In genomic region chr2:84556190-84556589, GRCh38 we compare ENCODE assay signal across 18 cellular contexts. TPM values are rescaled to one million over a fixed set of nuclear protein-coding genes. Genes with fewer than 3 reads are reported as not detected.
DNase-seq lines count a peak whose midpoint lies in the region; ATAC-seq, FAIRE-seq and TF ChIP-seq lines count a peak whose summit lies in the region.
"Had no signal": no experiment of that assay in that cellular context is flagged by ENCODE, and none has a peak within 500 bp of the region (broad histone marks: within the 10 kb centered on the region; RNA-seq: fewer than 3 reads in every experiment).

No MANE protein-coding gene starts in this region.

- H3K27ac Mint-ChIP-seq in activated CD4-positive, alpha-beta T cell treated with anti-CD3 and anti-CD28 coated beads for 36 hours, result no peak overlapping the region
- H3K27ac Mint-ChIP-seq in activated CD4-positive, alpha-beta T cell treated with anti-CD3 and anti-CD28 coated beads, Interleukin-2, amount 10 ng/mL, durations not matched to agents 24 days and 14 days, result no peak overlapping the region
- H3K27ac Mint-ChIP-seq: CD4-positive, CD25-positive, alpha-beta regulatory T cell; memory B cell had no signal

- peaks cover 4% of the 10 kb centered on the region for H3K36me3 Mint-ChIP-seq in activated CD4-positive, alpha-beta T cell treated with anti-CD3 and anti-CD28 coated beads for 36 hours (ENCODE audit: low read depth)
- H3K36me3 Mint-ChIP-seq in activated CD4-positive, alpha-beta T cell treated with anti-CD3 and anti-CD28 coated beads, Interleukin-2, amount 10 ng/mL, durations not matched to agents 24 days and 14 days (ENCODE audit: low read depth), result no peaks in the 10 kb centered on the region

- H4K20me1 ChIP-seq in GM12878 (ENCODE audit: control insufficient read depth, insufficient read depth), result no peaks in the 10 kb centered on the region

- H3K27ac ChIP-seq in GM12878 (ENCODE audit: control insufficient read depth, insufficient read depth), result no peak overlapping the region
- no peak overlapping the region for H3K27ac ChIP-seq in neuronal stem cell (replicated peaks; ENCODE audit: low read length)
- H3K27ac ChIP-seq: epithelial cell of prostate, right atrium auricular region had no signal

- TF ChIP-seq POLR2A in GM12878 (IDR thresholded peaks at IDR 0.05; ENCODE audit: low read depth, low read length), result no peak

- H3K27me3 Mint-ChIP-seq in activated CD4-positive, alpha-beta T cell treated with anti-CD3 and anti-CD28 coated beads for 36 hours, result peaks cover 3% of the 10 kb centered on the region
- peaks cover 3% of the 10 kb centered on the region for H3K27me3 Mint-ChIP-seq in activated CD4-positive, alpha-beta T cell treated with anti-CD3 and anti-CD28 coated beads, Interleukin-2, amount 10 ng/mL, durations not matched to agents 24 days and 14 days

- no peak overlapping the region for H2BK12ac ChIP-seq in neuronal stem cell (ENCODE audit: low read length)

- H2BK5ac ChIP-seq in neuronal stem cell (ENCODE audit: low read length), result no peak overlapping the region

- H3K4me3 ChIP-seq in GM12878 (no peak overlapping the region), neuronal stem cell (ENCODE audit: low read length in 2 of 2) (no peak overlapping the region)
- H3K4me3 ChIP-seq: right atrium auricular region had no signal

- H3K9me3 ChIP-seq in GM12878 (replicated peaks; ENCODE audit: control insufficient read depth, insufficient read depth, low read length), result no peaks in the 10 kb centered on the region
- H3K9me3 ChIP-seq in neuronal stem cell (replicated peaks in 1 of 2; ENCODE audit: control insufficient read depth in 2 of 2, insufficient read depth in 1 of 2, low read depth in 1 of 2, low read length in 2 of 2), result no peaks in the 10 kb centered on the region

- H3K14ac ChIP-seq in neuronal stem cell (ENCODE audit: low read length), result no peak overlapping the region

- 3% methylated on average over 3 of the region's 3 CpGs for WGBS in GM12878 (ENCODE audit: insufficient coverage, insufficient replicate concordance, low lambda C conversion rate, missing lambda C conversion rate)
- no CpG with 5 or more reads among the region's 3 CpGs for WGBS in neuronal stem cell (ENCODE audit: extremely low coverage in 2 of 2, insufficient read length in 2 of 2, insufficient replicate concordance in 1 of 2), 2 donors

- H3K4ac ChIP-seq in neuronal stem cell (ENCODE audit: low read length), result no peak overlapping the region

- no peak for FAIRE-seq in GM12878 (lab: Jason Lieb, UNC)
- FAIRE-seq: colon, islet of Langerhans had no signal

- TF ChIP-seq EP300 in GM12878 (IDR thresholded peaks at IDR 0.05; ENCODE audit: borderline replicate concordance in 1 of 2, control insufficient read depth in 1 of 2, low read depth in 2 of 2, low read length in 2 of 2), result no peak

- no peak overlapping the region for H2BK120ac ChIP-seq in neuronal stem cell (ENCODE audit: low read depth, low read length)

- H3K9ac ChIP-seq in GM12878 (ENCODE audit: control insufficient read depth, insufficient read depth, low read length), result no peak overlapping the region
- no peak overlapping the region for H3K9ac ChIP-seq in neuronal stem cell (ENCODE audit: low read depth, low read length, poor library complexity)
- H3K9ac ChIP-seq: SK-N-SH had no signal

- SMC1A ChIA-PET in GM12878 (lab: Charles Lee; ENCODE audit: uncharacterized antibody, unreplicated experiment), result no interaction called here

- no peak overlapping the region for H3K18ac ChIP-seq in neuronal stem cell (ENCODE audit: low read length)

- POLR2A ChIA-PET in activated CD4-positive, alpha-beta T cell treated with anti-CD3 and anti-CD28 coated beads for 36 hours (lab: Charles Lee), result no interaction called here
- POLR2A ChIA-PET in GM12878 (lab: Charles Lee), result no interaction called here

- CTCF ChIA-PET in activated CD4-positive, alpha-beta T cell treated with anti-CD3 and anti-CD28 coated beads for 36 hours (lab: Charles Lee), result no interaction called here
- CTCF ChIA-PET in GM12878 (lab: Yijun Ruan, JAX), result no interaction called here

- no peak for TF ChIP-seq RAD21 in GM12878 (IDR thresholded peaks at IDR 0.05; ENCODE audit: insufficient read depth, low read depth, low read length)

- H3K79me1 ChIP-seq in neuronal stem cell (ENCODE audit: low read depth, low read length), result no peaks in the 10 kb centered on the region

- TF ChIP-seq CTCF in GM12878 (IDR thresholded peaks at IDR 0.05 in 2 of 3, conservative IDR thresholded peaks at IDR 0.05 in 1 of 3; ENCODE audit: control insufficient read depth in 2 of 3, extremely low read depth in 1 of 3, insufficient read depth in 1 of 3, low read depth in 3 of 3, low read length in 3 of 3), result no peak

- H3K4me3 Mint-ChIP-seq in activated CD4-positive, alpha-beta T cell treated with anti-CD3 and anti-CD28 coated beads for 36 hours, result no peak overlapping the region
- H3K4me3 Mint-ChIP-seq in activated CD4-positive, alpha-beta T cell treated with anti-CD3 and anti-CD28 coated beads, Interleukin-2, amount 10 ng/mL, durations not matched to agents 24 days and 14 days, result no peak overlapping the region
- H3K4me3 Mint-ChIP-seq: CD4-positive, CD25-positive, alpha-beta regulatory T cell; memory B cell had no signal

- intact Hi-C loops in activated CD4-positive, alpha-beta T cell treated with anti-CD3 and anti-CD28 coated beads for 36 hours (cut with DNase I, micrococcal nuclease), result no loop called here
- intact Hi-C loops in activated CD4-positive, alpha-beta T cell treated with anti-CD3 and anti-CD28 coated beads, Interleukin-2, amount 10 ng/mL, durations not matched to agents 24 days and 14 days (cut with micrococcal nuclease), result no loop called here
- intact Hi-C loops in GM12878 (cut with micrococcal nuclease; ENCODE audit: unreplicated experiment), result no loop called here

- H3K9me3 Mint-ChIP-seq in activated CD4-positive, alpha-beta T cell treated with anti-CD3 and anti-CD28 coated beads for 36 hours (ENCODE audit: low read depth), result peaks cover 14% of the 10 kb centered on the region
- H3K9me3 Mint-ChIP-seq in activated CD4-positive, alpha-beta T cell treated with anti-CD3 and anti-CD28 coated beads, Interleukin-2, amount 10 ng/mL, durations not matched to agents 24 days and 14 days, result no peaks in the 10 kb centered on the region

- H3K79me2 ChIP-seq in GM12878 (ENCODE audit: control insufficient read depth, insufficient read depth, low read length), result no peaks in the 10 kb centered on the region

- H3K23ac ChIP-seq in neuronal stem cell (ENCODE audit: low read depth, low read length, poor library complexity), result no peak overlapping the region

- no TSS peak for BruUV-seq in GM12878 (replicated peaks; lab: Mats Ljungman, UMichigan)

- H2AFZ ChIP-seq in GM12878 (ENCODE audit: control insufficient read depth, low read depth, low read length), result no peak overlapping the region
- no peak overlapping the region for H2AFZ ChIP-seq in neuronal stem cell (ENCODE audit: low read length)

- H3K4me1 Mint-ChIP-seq in activated CD4-positive, alpha-beta T cell treated with anti-CD3 and anti-CD28 coated beads for 36 hours, result no peaks in the 10 kb centered on the region
- H3K4me1 Mint-ChIP-seq in activated CD4-positive, alpha-beta T cell treated with anti-CD3 and anti-CD28 coated beads, Interleukin-2, amount 10 ng/mL, durations not matched to agents 24 days and 14 days, result no peaks in the 10 kb centered on the region
- H3K4me1 Mint-ChIP-seq: memory B cell had no signal

- H2BK15ac ChIP-seq in neuronal stem cell (ENCODE audit: low read length), result no peak overlapping the region

- in situ Hi-C loops in GM12878 (cut with MboI), result no loop called here

- no peak overlapping the region for H4K91ac ChIP-seq in neuronal stem cell (ENCODE audit: low read depth, low read length, poor library complexity)

- H3K4me2 ChIP-seq in GM12878 (ENCODE audit: control insufficient read depth, insufficient read depth) (no peak overlapping the region), neuronal stem cell (ENCODE audit: insufficient read depth, low read length, poor library complexity, severe bottlenecking) (no peak overlapping the region)
- H3K4me2 ChIP-seq: SK-N-SH had no signal

- H3K36me3 ChIP-seq in GM12878 (ENCODE audit: control insufficient read depth in 2 of 2, insufficient read depth in 2 of 2, low read length in 1 of 2), result no peaks in the 10 kb centered on the region
- no peaks in the 10 kb centered on the region for H3K36me3 ChIP-seq in neuronal stem cell (replicated peaks in 1 of 2; ENCODE audit: control insufficient read depth in 2 of 2, insufficient read depth in 2 of 2, low read length in 2 of 2)
- H3K36me3 ChIP-seq: right atrium auricular region had no signal

- H2AK5ac ChIP-seq in neuronal stem cell (ENCODE audit: low read depth, low read length), result no peak overlapping the region

- peak; percentile 36 for ATAC-seq in activated CD4-positive, alpha-beta T cell treated with anti-CD3 and anti-CD28 coated beads for 36 hours
- ATAC-seq in GM18909 (IDR thresholded peaks at IDR 0.05; ENCODE audit: poor library complexity, unreplicated experiment) (peak; percentile 54), HG03442 (IDR thresholded peaks at IDR 0.05; ENCODE audit: unreplicated experiment) (peak; percentile 53), GM12878 (peak; percentile 49), GM21737 (IDR thresholded peaks at IDR 0.05; ENCODE audit: unreplicated experiment) (no peak)

- DNase-seq in activated CD4-positive, alpha-beta T cell treated with anti-CD3 and anti-CD28 coated beads for 36 hours, result peak; percentile 51
- DNase-seq in activated CD4-positive, alpha-beta T cell treated with anti-CD3 and anti-CD28 coated beads, Interleukin-2, amount 10 ng/mL, durations not matched to agents 24 days and 14 days, result no peak
- DNase-seq in GM12878 (ENCODE audit: low read depth, low spot score) (no peak), neuronal stem cell (ENCODE audit: low spot score) (no peak), germinal center (ENCODE audit: low spot score) (no peak)
- DNase-seq: glutamatergic neuron, NCI-H2171 treated with DMSO at 0.1 percent for 48 hours, SK-N-SH, trophoblast cell had no signal

- RAD21 ChIA-PET in GM12878 (lab: Charles Lee; ENCODE audit: unreplicated experiment), result no interaction called here

- no peak overlapping the region for H4K8ac ChIP-seq in neuronal stem cell (ENCODE audit: low read depth, low read length)

- H3K4me1 ChIP-seq in GM12878 (ENCODE audit: control insufficient read depth, insufficient read depth, low read length) (no peaks in the 10 kb centered on the region), neuronal stem cell (ENCODE audit: control insufficient read depth in 2 of 2, insufficient read depth in 1 of 2, low read depth in 1 of 2, low read length in 2 of 2) (no peaks in the 10 kb centered on the region)
- H3K4me1 ChIP-seq: right atrium auricular region had no signal

- H3K27me3 ChIP-seq in GM12878 (replicated peaks in 1 of 2; ENCODE audit: control insufficient read depth in 2 of 2, insufficient read depth in 2 of 2, low read length in 1 of 2), result no peaks in the 10 kb centered on the region
- H3K27me3 ChIP-seq in neuronal stem cell (ENCODE audit: control insufficient read depth in 3 of 3, insufficient read depth in 3 of 3, low read depth in 1 of 3, low read length in 3 of 3), result no peaks in the 10 kb centered on the region
- H3K27me3 ChIP-seq: right atrium auricular region had no signal

RNA-seq across cellular contexts. Expression of gene DNAH6, which starts 39.9 kb away (rescaled TPM):
- 1 to 10 TPM; 1.1 to 1.3 TPM for total RNA-seq in activated CD4-positive, alpha-beta T cell treated with anti-CD3 and anti-CD28 coated beads for 36 hours
- total RNA-seq in activated CD4-positive, alpha-beta T cell treated with anti-CD3 and anti-CD28 coated beads, Interleukin-2, amount 10 ng/mL, durations not matched to agents 24 days and 14 days, result 0.17 and 0.23 TPM in 2 replicates
- total RNA-seq in GM12878 (2013; cell fraction: nucleolus; rRNA removed), result 2.8 and 2.9 TPM in 2 replicates
- total RNA-seq in GM12878 (2014; rRNA removed) (0.16 and 1.0 TPM in 2 replicates), GM12878 (2014; rRNA removed; fragmentation: Illumina TruSeq; extraction: Trizol) (0.36 and 0.46 TPM in 2 replicates), GM12878 (2021) (0.31 and 0.35 TPM in 2 replicates)
- polyA plus RNA-seq in GM12878 (2011; ENCODE audit: low read depth), result 0.09 TPM
- polyA plus RNA-seq in GM12878 (2011; rRNA removed) (0.61 and 0.82 TPM in 2 replicates), GM12878 (2014; fragmentation: Illumina TruSeq; extraction: Trizol) (0.24 and 0.40 TPM in 2 replicates), GM12878 (2014; fragmentation: Nextera tagmentation; extraction: Ambion mirVana) (under 1 TPM; 0.07 to 0.27 TPM), GM12878 (2014; rRNA removed) (0.14 TPM in 2 replicates), GM12878 (2016; fragmentation: Nextera tagmentation; extraction: Ambion mirVana) (under 1 TPM; 0.24 to 0.53 TPM)
- 0.15 and 0.27 TPM in 2 replicates for polyA plus RNA-seq in GM12878 (2011; cell fraction: cytosol; rRNA removed)
- 0.72 and 0.87 TPM in 2 replicates for polyA plus RNA-seq in GM12878 (2011; cell fraction: nucleus; rRNA removed)
- 0.15 and 0.16 TPM in 2 replicates for polyA plus RNA-seq in GM12878 (2012)
- 0.82 and 0.95 TPM in 2 replicates for polyA minus RNA-seq in GM12878 (2011; rRNA and poly(A)+ RNA removed)
- 0.10 and 0.27 TPM in 2 replicates for polyA minus RNA-seq in GM12878 (2011; cell fraction: cytosol; rRNA and poly(A)+ RNA removed)
- polyA minus RNA-seq in GM12878 (2011; cell fraction: nucleus; rRNA and poly(A)+ RNA removed), result 0.77 and 1.2 TPM in 2 replicates
- 1.5 TPM for polyA plus RNA-seq in neuronal stem cell (2013, experiment 1 of 2)
- 1.9 TPM for polyA plus RNA-seq in neuronal stem cell (2013, experiment 2 of 2)
